ENCODE assay signal across 17 cellular contexts in genomic region chr1:107954719-107955415, GRCh38. TPM values are rescaled to one million over a fixed set of nuclear protein-coding genes. Genes with fewer than 3 reads are reported as not detected.
A peak's percentile ranks its signal among the peaks of the same experiment; 100 is the strongest.
DNase-seq lines count a peak whose midpoint lies in the region; ATAC-seq, FAIRE-seq and TF ChIP-seq lines count a peak whose summit lies in the region.
"Had no signal": no experiment of that assay in that cellular context is flagged by ENCODE, and none has a peak within 500 bp of the region (broad histone marks: within the 10 kb centered on the region; RNA-seq: fewer than 3 reads in every experiment).

No MANE protein-coding gene starts in this region.

- H3K4me1 ChIP-seq in CD8-positive, alpha-beta memory T cell (ENCODE audit: insufficient read depth, low read length): peaks cover 21% of the 10 kb centered on the region
- H3K4me1 ChIP-seq in HepG2 (ENCODE audit: insufficient read depth, low read length) (no peaks in the 10 kb centered on the region), OCI-LY7 (ENCODE audit: insufficient read depth, low read length, poor library complexity, severe bottlenecking) (peaks cover 15% of the 10 kb centered on the region)
- H3K4me1 ChIP-seq: Peyer's patch had no signal

- H3K27ac ChIP-seq in CD8-positive, alpha-beta memory T cell (ENCODE audit: low read depth, low read length): no peak overlapping the region
- no peak overlapping the region for H3K27ac ChIP-seq in HepG2 (ENCODE audit: extremely low read length, insufficient read depth, low read length)
- no peak overlapping the region for H3K27ac ChIP-seq in OCI-LY7 (ENCODE audit: low read depth, low read length, poor library complexity, severe bottlenecking)
- H3K27ac ChIP-seq: 22Rv1, Peyer's patch had no signal

- in situ Hi-C loops in HepG2 (cut with HindIII; ENCODE audit: extremely low pct_ligation_motif_present, low pct_unique_long_range_greater_than_20kb): no loop called here

- intact Hi-C loops in HepG2 (cut with micrococcal nuclease; ENCODE audit: unreplicated experiment): no loop called here
- intact Hi-C loops in OCI-LY7 (cut with micrococcal nuclease; ENCODE audit: unreplicated experiment): no loop called here

- H3K27me3 Mint-ChIP-seq in glutamatergic neuron (ENCODE audit: unreplicated experiment): peaks cover 2% of the 10 kb centered on the region
- no peaks in the 10 kb centered on the region for H3K27me3 Mint-ChIP-seq in stimulated activated naive B cell treated with anti-CD40 and anti-IgM and Interleukin-4, amounts not matched to agents 10 μg/mL and 1 μg/mL and 100 μg/mL, for 72 hours
- H3K27me3 Mint-ChIP-seq in CD8-positive, alpha-beta memory T cell: no peaks in the 10 kb centered on the region
- H3K27me3 Mint-ChIP-seq: IgD-negative memory B cell had no signal

- no peaks in the 10 kb centered on the region for H3K79me2 ChIP-seq in HepG2 (ENCODE audit: insufficient read depth, low read length)
- no peaks in the 10 kb centered on the region for H3K79me2 ChIP-seq in OCI-LY7 (ENCODE audit: insufficient read depth, low read depth, low read length)

- H3K27ac Mint-ChIP-seq in glutamatergic neuron (ENCODE audit: unreplicated experiment): peak overlapping the region; percentile 80
- H3K27ac Mint-ChIP-seq in stimulated activated naive B cell treated with anti-CD40 and anti-IgM and Interleukin-4, amounts not matched to agents 10 μg/mL and 1 μg/mL and 100 μg/mL, for 72 hours: no peak overlapping the region
- H3K27ac Mint-ChIP-seq in CD8-positive, alpha-beta memory T cell: peak overlapping the region in 2 of 8 donors; percentile 39 to 59
- H3K27ac Mint-ChIP-seq: H9, IgD-negative memory B cell had no signal

- BruUV-seq in HepG2 (replicated peaks; lab: Mats Ljungman, UMichigan) (no TSS peak), OCI-LY7 (replicated peaks; lab: Mats Ljungman, UMichigan) (no TSS peak)

- H3K4me2 ChIP-seq in HepG2 (ENCODE audit: low read depth, low read length) (no peak overlapping the region), OCI-LY7 (ENCODE audit: low read length) (no peak overlapping the region)
- H3K4me2 ChIP-seq: SK-N-SH had no signal

- no peak overlapping the region for H2AFZ ChIP-seq in HepG2 (ENCODE audit: low read length)
- no peak overlapping the region for H2AFZ ChIP-seq in OCI-LY7 (ENCODE audit: low read length)

- no peak for TF ChIP-seq RAD21 in HepG2 (CRISPR knock-in tag; IDR thresholded peaks at IDR 0.05)

- H3K27me3 ChIP-seq in CD8-positive, alpha-beta memory T cell (ENCODE audit: insufficient read depth, low read length, poor library complexity, severe bottlenecking): no peaks in the 10 kb centered on the region
- H3K27me3 ChIP-seq in HepG2 (ENCODE audit: control insufficient read depth in 1 of 2, insufficient read depth in 2 of 2, low read length in 2 of 2): no peaks in the 10 kb centered on the region
- H3K27me3 ChIP-seq: Peyer's patch had no signal

- no peak for TF ChIP-seq EP300 in HepG2 (IDR thresholded peaks at IDR 0.05; ENCODE audit: low read depth in 2 of 2, low read length in 2 of 2)
- no peak for TF ChIP-seq EP300 in HepG2 (CRISPR knock-in tag; IDR thresholded peaks at IDR 0.05; ENCODE audit: borderline replicate concordance)

- DNase-seq in DMS 273 (lab: John Stamatoyannopoulos, UW; ENCODE audit: unreplicated experiment) (peak; percentile 13), DMS 273 treated with DMSO at 0.1 percent for 48 hours (lab: John Stamatoyannopoulos, UW) (no peak), glutamatergic neuron (no peak), HepG2 (ENCODE audit: low spot score) (no peak), OCI-LY7 (ENCODE audit: low spot score) (no peak)
- DNase-seq in Jurkat, Clone E6-1 (ENCODE audit: low read depth, low spot score): peak; percentile 66
- DNase-seq in stimulated activated naive B cell treated with anti-CD40 and anti-IgM and Interleukin-4, amounts not matched to agents 10 μg/mL and 1 μg/mL and 100 μg/mL, for 72 hours: no peak
- DNase-seq in CD8-positive, alpha-beta memory T cell: no peak
- DNase-seq: Calu3, H9, NCI-H1105 treated with DMSO at 0.1 percent for 48 hours, NCI-H187, Peyer's patch, Right ventricle myocardium superior, SK-N-SH had no signal

- H3K36me3 ChIP-seq in CD8-positive, alpha-beta memory T cell (ENCODE audit: insufficient read depth, low read length): no peaks in the 10 kb centered on the region
- no peaks in the 10 kb centered on the region for H3K36me3 ChIP-seq in HepG2 (replicated peaks in 1 of 2; ENCODE audit: control insufficient read depth in 1 of 2, insufficient read depth in 2 of 2, low read length in 2 of 2)
- H3K36me3 ChIP-seq in OCI-LY7 (ENCODE audit: insufficient read depth, low read length): no peaks in the 10 kb centered on the region
- H3K36me3 ChIP-seq: Peyer's patch had no signal

- H3K9me3 ChIP-seq in CD8-positive, alpha-beta memory T cell (ENCODE audit: low read length): no peaks in the 10 kb centered on the region
- H3K9me3 ChIP-seq in HepG2 (ENCODE audit: low read length) (no peaks in the 10 kb centered on the region), OCI-LY7 (ENCODE audit: low read length) (no peaks in the 10 kb centered on the region)
- H3K9me3 ChIP-seq: Peyer's patch, SK-N-SH had no signal

- H4K20me1 ChIP-seq in HepG2 (ENCODE audit: insufficient read depth, low read length) (no peaks in the 10 kb centered on the region), OCI-LY7 (ENCODE audit: insufficient read depth, low read length) (no peaks in the 10 kb centered on the region)

- 61% methylated on average over 6 of the region's 6 CpGs for WGBS in HepG2 (ENCODE audit: low lambda C conversion rate)

- no peak for TF ChIP-seq POLR2A in HepG2 (IDR thresholded peaks at IDR 0.05; ENCODE audit: insufficient read depth in 1 of 2, low read depth in 2 of 2, low read length in 2 of 2)

- TF ChIP-seq CTCF in glutamatergic neuron (IDR thresholded peaks at IDR 0.05; ENCODE audit: partially characterized antibody, unreplicated experiment) (no peak), HepG2 (CRISPR knock-in tag; IDR thresholded peaks at IDR 0.05) (no peak), OCI-LY7 (conservative IDR thresholded peaks at IDR 0.05; ENCODE audit: low read length) (no peak)

- H3K9me3 Mint-ChIP-seq in glutamatergic neuron (ENCODE audit: unreplicated experiment): peaks cover 4% of the 10 kb centered on the region
- no peaks in the 10 kb centered on the region for H3K9me3 Mint-ChIP-seq in stimulated activated naive B cell treated with anti-CD40 and anti-IgM and Interleukin-4, amounts not matched to agents 10 μg/mL and 1 μg/mL and 100 μg/mL, for 72 hours
- H3K9me3 Mint-ChIP-seq in CD8-positive, alpha-beta memory T cell: no peaks in the 10 kb centered on the region
- H3K9me3 Mint-ChIP-seq: H9, IgD-negative memory B cell had no signal

- peaks cover 33% of the 10 kb centered on the region for H3K4me1 Mint-ChIP-seq in glutamatergic neuron (ENCODE audit: low read depth, unreplicated experiment)
- peaks cover 37 to 53% of the 10 kb centered on the region in 2 donors for H3K4me1 Mint-ChIP-seq in stimulated activated naive B cell treated with anti-CD40 and anti-IgM and Interleukin-4, amounts not matched to agents 10 μg/mL and 1 μg/mL and 100 μg/mL, for 72 hours
- peaks cover 45 to 50% (median 46%) of the 10 kb centered on the region in 3 donors for H3K4me1 Mint-ChIP-seq in CD8-positive, alpha-beta memory T cell

- peak; percentile 26 to 35 for ATAC-seq in stimulated activated naive B cell treated with anti-CD40 and anti-IgM and Interleukin-4, amounts not matched to agents 10 μg/mL and 1 μg/mL and 100 μg/mL, for 72 hours (replicated peaks)
- no peak for ATAC-seq in HepG2

- H3K4me3 ChIP-seq in Jurkat, Clone E6-1 (ENCODE audit: low read length): no peak overlapping the region
- H3K4me3 ChIP-seq in CD8-positive, alpha-beta memory T cell (ENCODE audit: low read length): no peak overlapping the region
- H3K4me3 ChIP-seq in HepG2 (replicated peaks in 1 of 3; ENCODE audit: insufficient read depth in 1 of 3, low read depth in 2 of 3, low read length in 3 of 3): no peak overlapping the region
- no peak overlapping the region for H3K4me3 ChIP-seq in OCI-LY7 (ENCODE audit: low read depth, low read length, poor library complexity, severe bottlenecking)
- H3K4me3 ChIP-seq: Peyer's patch had no signal

- CTCF ChIA-PET in CD8-positive, alpha-beta memory T cell (lab: Charles Lee): interaction anchor here (0.7 kb wide), 1 partner anchor 9 kb away, joined by 3 read pairs; no protein-coding TSS in a partner anchor
- CTCF ChIA-PET in HepG2 (lab: Yijun Ruan, JAX; ENCODE audit: low intra/inter-chr PET ratio, low total read pairs) (no interaction called here), OCI-LY7 (lab: Charles Lee; ENCODE audit: unreplicated experiment) (interaction anchor here (1.2 kb wide), 1 partner anchor 9 kb away, joined by 3 read pairs; no protein-coding TSS in a partner anchor)

- no peak for FAIRE-seq in HepG2 (lab: Jason Lieb, UNC)

- POLR2A ChIA-PET in CD8-positive, alpha-beta memory T cell (lab: Charles Lee): no interaction called here
- POLR2A ChIA-PET in HepG2 (lab: Yijun Ruan, JAX): no interaction called here
- POLR2A ChIA-PET in OCI-LY7 (lab: Charles Lee): interaction anchor here (0.7 to 1.1 kb wide), 3 partner anchors 9 to 21 kb away, joined by 3 to 4 read pairs (median 4); no protein-coding TSS in a partner anchor

- H3K9ac ChIP-seq in HepG2 (ENCODE audit: insufficient read depth, low read depth, low read length): no peak overlapping the region
- H3K9ac ChIP-seq: SK-N-SH had no signal

- H3K4me3 Mint-ChIP-seq in glutamatergic neuron (ENCODE audit: unreplicated experiment): no peak overlapping the region
- H3K4me3 Mint-ChIP-seq in stimulated activated naive B cell treated with anti-CD40 and anti-IgM and Interleukin-4, amounts not matched to agents 10 μg/mL and 1 μg/mL and 100 μg/mL, for 72 hours: no peak overlapping the region
- H3K4me3 Mint-ChIP-seq in CD8-positive, alpha-beta memory T cell: peak overlapping the region in 2 of 7 donors; percentile 15 to 37
- H3K4me3 Mint-ChIP-seq: H9, IgD-negative memory B cell had no signal

- H3K9me2 ChIP-seq in OCI-LY7 (ENCODE audit: insufficient read depth, low read length): no peaks in the 10 kb centered on the region
- H3K9me2 ChIP-seq: SK-N-SH had no signal

- peaks cover 6% of the 10 kb centered on the region for H3K36me3 Mint-ChIP-seq in glutamatergic neuron (ENCODE audit: unreplicated experiment)
- H3K36me3 Mint-ChIP-seq in stimulated activated naive B cell treated with anti-CD40 and anti-IgM and Interleukin-4, amounts not matched to agents 10 μg/mL and 1 μg/mL and 100 μg/mL, for 72 hours: peaks cover 0 to 4% of the 10 kb centered on the region in 2 donors
- H3K36me3 Mint-ChIP-seq in CD8-positive, alpha-beta memory T cell: no peaks in the 10 kb centered on the region

RNA-seq across cellular contexts. Expression of gene VAV3, which starts 10.1 kb away (rescaled TPM):
- 31.2 TPM for polyA plus RNA-seq in Jurkat, Clone E6-1 (2012; ENCODE audit: insufficient read depth, insufficient read length)
- total RNA-seq in glutamatergic neuron (ENCODE audit: unreplicated experiment): 25.8 TPM
- total RNA-seq in CD8-positive, alpha-beta memory T cell: 1 to 10 TPM; 4.4 to 4.7 TPM
- polyA plus RNA-seq in CD8-positive, alpha-beta memory T cell: 13.7 TPM
- 29.8 and 40.0 TPM in 2 replicates for total RNA-seq in HepG2 (2016; rRNA removed; fragmentation: Illumina TruSeq; extraction: Trizol)
- total RNA-seq in HepG2 (2016; cell fraction: cytosol; rRNA removed; fragmentation: Illumina TruSeq; extraction: Trizol; ENCODE audit: low read depth): 4.8 and 5.4 TPM in 2 replicates
- 27.5 and 39.5 TPM in 2 replicates for total RNA-seq in HepG2 (2016; cell fraction: insoluble cytoplasmic fraction; rRNA removed; fragmentation: Illumina TruSeq; extraction: Trizol)
- 8.4 and 10.2 TPM in 2 replicates for total RNA-seq in HepG2 (2016; cell fraction: membrane; rRNA removed; fragmentation: Illumina TruSeq; extraction: Trizol)
- 27.7 and 39.2 TPM in 2 replicates for total RNA-seq in HepG2 (2016; cell fraction: nucleus; rRNA removed; fragmentation: Illumina TruSeq; extraction: Trizol)
- 12.5 and 15.9 TPM in 2 replicates for polyA plus RNA-seq in HepG2 (2011; rRNA removed)
- polyA plus RNA-seq in HepG2 (2011; cell fraction: cytosol; rRNA removed): 7.3 and 9.0 TPM in 2 replicates
- polyA plus RNA-seq in HepG2 (2011; cell fraction: nucleus; rRNA removed): 6.5 and 8.6 TPM in 2 replicates
- 9.3 and 16.0 TPM in 2 replicates for polyA plus RNA-seq in HepG2 (2012)
- polyA plus RNA-seq in HepG2 (2016; cell fraction: cytosol; fragmentation: Illumina TruSeq; extraction: Trizol; ENCODE audit: low read depth): 0.67 and 0.69 TPM in 2 replicates
- 20.8 and 22.8 TPM in 2 replicates for polyA plus RNA-seq in HepG2 (2016; cell fraction: insoluble cytoplasmic fraction; fragmentation: Illumina TruSeq; extraction: Trizol; ENCODE audit: low read depth)
- 2.4 and 2.6 TPM in 2 replicates for polyA plus RNA-seq in HepG2 (2016; cell fraction: membrane; fragmentation: Illumina TruSeq; extraction: Trizol; ENCODE audit: low read depth)
- 12.0 and 14.9 TPM in 2 replicates for polyA plus RNA-seq in HepG2 (2016; cell fraction: nucleus; fragmentation: Illumina TruSeq; extraction: Trizol; ENCODE audit: insufficient read depth, low read depth)
- 8.6 and 13.0 TPM in 2 replicates for polyA minus RNA-seq in HepG2 (2011; rRNA and poly(A)+ RNA removed; ENCODE audit: low replicate concordance)
- 8.8 and 13.8 TPM in 2 replicates for polyA minus RNA-seq in HepG2 (2011; cell fraction: cytosol; rRNA and poly(A)+ RNA removed)
- polyA minus RNA-seq in HepG2 (2011; cell fraction: nucleus; rRNA and poly(A)+ RNA removed): 52.5 and 60.0 TPM in 2 replicates
- total RNA-seq in OCI-LY7 (2014; rRNA removed; shearing (Covaris generic)): 2.3 and 6.6 TPM in 2 replicates
- total RNA-seq in OCI-LY7 (2022): 5.1 and 8.3 TPM in 2 replicates
- polyA plus RNA-seq: SK-N-SH had no signal

Comparison
In these comparisons a context has a peak if more than half of its experiments do, and no peak if none do; other contexts are left out.
1. DNase-seq: peak in DMS 273 (single experiment) and Jurkat, Clone E6-1 (single experiment); none in DMS 273 treated with DMSO at 0.1 percent for 48 hours (single experiment), glutamatergic neuron (single experiment), stimulated activated naive B cell treated with anti-CD40 and anti-IgM and Interleukin-4, amounts not matched to agents 10 μg/mL and 1 μg/mL and 100 μg/mL, for 72 hours (single experiment), CD8-positive, alpha-beta memory T cell (0 of 5), HepG2 (single experiment) and OCI-LY7 (single experiment).